In the genomic region with DNA sequence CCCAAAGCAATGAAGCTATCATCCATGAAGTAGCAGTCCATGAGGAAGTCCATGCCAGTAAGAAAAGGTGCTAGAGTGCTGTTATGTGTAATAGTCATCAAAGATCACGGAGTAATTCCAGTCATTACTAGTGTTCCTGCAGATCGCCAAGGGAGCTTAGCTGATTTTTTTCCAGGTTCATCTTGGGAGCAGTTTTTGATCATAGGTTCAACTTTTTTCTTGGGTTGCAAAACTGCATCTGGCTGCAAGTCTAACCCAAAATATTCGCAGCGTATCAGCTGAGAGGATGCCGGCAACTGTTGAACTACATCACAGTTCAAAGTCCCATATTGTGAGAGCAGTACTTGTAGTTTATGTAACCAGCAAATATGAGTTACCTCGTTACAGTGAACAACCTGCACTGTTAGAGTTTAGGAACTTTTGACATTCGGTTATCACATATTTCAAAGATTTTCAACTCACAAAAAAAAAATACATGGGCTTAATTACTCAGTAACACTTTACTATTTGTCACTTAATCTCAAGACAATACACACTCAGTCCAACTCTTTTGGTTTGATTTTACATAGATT, we compare ENCODE assay signal across 17 cellular contexts. TPM values are rescaled to one million over a fixed set of nuclear protein-coding genes. Genes with fewer than 3 reads are reported as not detected.
DNase-seq lines count a peak whose midpoint lies in the region; ATAC-seq, FAIRE-seq and TF ChIP-seq lines count a peak whose summit lies in the region.
"Had no signal": no experiment of that assay in that cellular context is flagged by ENCODE, and none has a peak within 500 bp of the region (broad histone marks: within the 10 kb centered on the region; RNA-seq: fewer than 3 reads in every experiment).

No MANE protein-coding gene starts in this region.

- peak; percentile 23 to 48 for TF ChIP-seq RAD21 in liver (IDR thresholded peaks at IDR 0.05)

- H4K20me1 ChIP-seq in astrocyte (ENCODE audit: insufficient read depth, low read length) = peaks cover 51% of the 10 kb centered on the region

- H3K9me3 ChIP-seq in astrocyte (ENCODE audit: insufficient read depth, low read depth, low read length) (no peaks in the 10 kb centered on the region), liver (ENCODE audit: control insufficient read depth in 4 of 4, low read length in 3 of 4) (no peaks in the 10 kb centered on the region), SJCRH30 (replicated peaks) (no peaks in the 10 kb centered on the region)

- peaks cover 27% of the 10 kb centered on the region for H3K36me3 ChIP-seq in astrocyte (ENCODE audit: insufficient read depth, low read length)
- H3K36me3 ChIP-seq in liver (ENCODE audit: control insufficient read depth in 4 of 4, insufficient read depth in 3 of 4, low read depth in 1 of 4, low read length in 3 of 4) = peaks cover 0 to 14% (median 10%) of the 10 kb centered on the region in 4 donors
- H3K36me3 ChIP-seq in SJCRH30 = peaks cover 47% of the 10 kb centered on the region

- FAIRE-seq in astrocyte (lab: Jason Lieb, UNC) = no peak

- peak overlapping the region; percentile 13 for H3K27ac Mint-ChIP-seq in stimulated activated naive CD8-positive, alpha-beta T cell treated with anti-CD3 and anti-CD28 coated beads, Interleukin-15, Interleukin-2, amounts not matched to agents 100 ng/mL and 50 ng/mL, for 24 hours
- no peak overlapping the region for H3K27ac Mint-ChIP-seq in stimulated activated naive CD8-positive, alpha-beta T cell treated with anti-CD3 and anti-CD28 coated beads, Interleukin-15, amount 100 ng/mL, for 72 hours
- peak overlapping the region; percentile 34 for H3K27ac Mint-ChIP-seq in astrocyte (ENCODE audit: unreplicated experiment)
- no peak overlapping the region for H3K27ac Mint-ChIP-seq in natural killer cell treated with Interleukin-12 subunit alpha and Interleukin-12 subunit beta and Interleukin-15 and Interleukin-18, amount 100 ng/mL, for 72 hours
- H3K27ac Mint-ChIP-seq: CD14-positive monocyte had no signal

- no peak overlapping the region for H2AFZ ChIP-seq in astrocyte (ENCODE audit: low read depth, low read length)

- H3K9ac ChIP-seq in astrocyte (ENCODE audit: low read length) (no peak overlapping the region), liver (ENCODE audit: low read depth in 1 of 2, low read length in 2 of 2) (no peak overlapping the region)

- H3K4me1 ChIP-seq in astrocyte (ENCODE audit: insufficient read depth, low read length) = no peaks in the 10 kb centered on the region
- peaks cover 8 to 53% (median 31%) of the 10 kb centered on the region in 4 donors for H3K4me1 ChIP-seq in liver (ENCODE audit: control insufficient read depth in 4 of 4, insufficient read depth in 4 of 4, low read length in 3 of 4)
- H3K4me1 ChIP-seq in SJCRH30 = peaks cover 3% of the 10 kb centered on the region; the same call in 1 of the 2 replicates

- 34% methylated on average over 7 of the region's 7 CpGs for WGBS in liver

- H3K4me3 ChIP-seq in astrocyte (ENCODE audit: insufficient read depth, low read depth, low read length) = no peak overlapping the region
- no peak overlapping the region for H3K4me3 ChIP-seq in liver (ENCODE audit: low read depth in 1 of 3, low read length in 3 of 3)
- no peak overlapping the region for H3K4me3 ChIP-seq in SJCRH30

- peaks cover 36% of the 10 kb centered on the region for H3K36me3 Mint-ChIP-seq in stimulated activated naive CD8-positive, alpha-beta T cell treated with anti-CD3 and anti-CD28 coated beads, Interleukin-15, Interleukin-2, amounts not matched to agents 100 ng/mL and 50 ng/mL, for 24 hours (ENCODE audit: low read depth)
- H3K36me3 Mint-ChIP-seq in astrocyte (ENCODE audit: low read depth, unreplicated experiment) = no peaks in the 10 kb centered on the region
- H3K36me3 Mint-ChIP-seq in natural killer cell treated with Interleukin-12 subunit alpha and Interleukin-12 subunit beta and Interleukin-15 and Interleukin-18, amount 100 ng/mL, for 72 hours = peaks cover 7% of the 10 kb centered on the region

- no peak for ATAC-seq in stimulated activated naive CD8-positive, alpha-beta T cell treated with anti-CD3 and anti-CD28 coated beads, Interleukin-15, amount 100 ng/mL, for 72 hours
- no peak for ATAC-seq in natural killer cell treated with Interleukin-12 subunit alpha and Interleukin-12 subunit beta and Interleukin-15 and Interleukin-18, amount 100 ng/mL, for 72 hours

- H3K9me3 Mint-ChIP-seq in stimulated activated naive CD8-positive, alpha-beta T cell treated with anti-CD3 and anti-CD28 coated beads, Interleukin-15, Interleukin-2, amounts not matched to agents 100 ng/mL and 50 ng/mL, for 24 hours = no peaks in the 10 kb centered on the region
- no peaks in the 10 kb centered on the region for H3K9me3 Mint-ChIP-seq in stimulated activated naive CD8-positive, alpha-beta T cell treated with anti-CD3 and anti-CD28 coated beads, Interleukin-15, amount 100 ng/mL, for 72 hours
- no peaks in the 10 kb centered on the region for H3K9me3 Mint-ChIP-seq in astrocyte (ENCODE audit: unreplicated experiment)
- no peaks in the 10 kb centered on the region for H3K9me3 Mint-ChIP-seq in natural killer cell treated with Interleukin-12 subunit alpha and Interleukin-12 subunit beta and Interleukin-15 and Interleukin-18, amount 100 ng/mL, for 72 hours
- H3K9me3 Mint-ChIP-seq: CD14-positive monocyte had no signal

- no peaks in the 10 kb centered on the region for H3K27me3 Mint-ChIP-seq in stimulated activated naive CD8-positive, alpha-beta T cell treated with anti-CD3 and anti-CD28 coated beads, Interleukin-15, Interleukin-2, amounts not matched to agents 100 ng/mL and 50 ng/mL, for 24 hours
- H3K27me3 Mint-ChIP-seq in stimulated activated naive CD8-positive, alpha-beta T cell treated with anti-CD3 and anti-CD28 coated beads, Interleukin-15, amount 100 ng/mL, for 72 hours = no peaks in the 10 kb centered on the region
- H3K27me3 Mint-ChIP-seq in astrocyte (ENCODE audit: low read depth, unreplicated experiment) = no peaks in the 10 kb centered on the region
- H3K27me3 Mint-ChIP-seq in natural killer cell treated with Interleukin-12 subunit alpha and Interleukin-12 subunit beta and Interleukin-15 and Interleukin-18, amount 100 ng/mL, for 72 hours = no peaks in the 10 kb centered on the region

- TF ChIP-seq CTCF in astrocyte (IDR thresholded peaks at IDR 0.05; ENCODE audit: insufficient read depth, low read depth, low read length) = no peak
- TF ChIP-seq CTCF in liver (IDR thresholded peaks at IDR 0.05; ENCODE audit: low read depth, low read length, missing input control) = no peak

- H3K4me1 Mint-ChIP-seq in stimulated activated naive CD8-positive, alpha-beta T cell treated with anti-CD3 and anti-CD28 coated beads, Interleukin-15, Interleukin-2, amounts not matched to agents 100 ng/mL and 50 ng/mL, for 24 hours (ENCODE audit: low read depth) = peaks cover 21% of the 10 kb centered on the region
- no peaks in the 10 kb centered on the region for H3K4me1 Mint-ChIP-seq in stimulated activated naive CD8-positive, alpha-beta T cell treated with anti-CD3 and anti-CD28 coated beads, Interleukin-15, amount 100 ng/mL, for 72 hours
- peaks cover 19% of the 10 kb centered on the region for H3K4me1 Mint-ChIP-seq in astrocyte (ENCODE audit: low read depth, unreplicated experiment)
- peaks cover 0 to 6% of the 10 kb centered on the region in 2 donors for H3K4me1 Mint-ChIP-seq in natural killer cell treated with Interleukin-12 subunit alpha and Interleukin-12 subunit beta and Interleukin-15 and Interleukin-18, amount 100 ng/mL, for 72 hours (ENCODE audit: low read depth in 2 of 2)
- H3K4me1 Mint-ChIP-seq: CD14-positive monocyte had no signal

- no peak overlapping the region for H3K4me3 Mint-ChIP-seq in stimulated activated naive CD8-positive, alpha-beta T cell treated with anti-CD3 and anti-CD28 coated beads, Interleukin-15, Interleukin-2, amounts not matched to agents 100 ng/mL and 50 ng/mL, for 24 hours
- no peak overlapping the region for H3K4me3 Mint-ChIP-seq in stimulated activated naive CD8-positive, alpha-beta T cell treated with anti-CD3 and anti-CD28 coated beads, Interleukin-15, amount 100 ng/mL, for 72 hours
- no peak overlapping the region for H3K4me3 Mint-ChIP-seq in astrocyte (ENCODE audit: unreplicated experiment)
- H3K4me3 Mint-ChIP-seq in natural killer cell treated with Interleukin-12 subunit alpha and Interleukin-12 subunit beta and Interleukin-15 and Interleukin-18, amount 100 ng/mL, for 72 hours = no peak overlapping the region
- H3K4me3 Mint-ChIP-seq: CD14-positive monocyte had no signal

- no peak for DNase-seq in stimulated activated naive CD8-positive, alpha-beta T cell treated with anti-CD3 and anti-CD28 coated beads, Interleukin-15, amount 100 ng/mL, for 72 hours
- DNase-seq in astrocyte (ENCODE audit: low read depth) (no peak), SJCRH30 (no peak), NCI-H2196 treated with DMSO at 0.1 percent for 48 hours (lab: John Stamatoyannopoulos, UW; ENCODE audit: unreplicated experiment) (no peak)
- DNase-seq in natural killer cell treated with Interleukin-12 subunit alpha and Interleukin-12 subunit beta and Interleukin-15 and Interleukin-18, amount 100 ng/mL, for 72 hours (ENCODE audit: low spot score) = no peak
- DNase-seq: ACHN; AML-193; COR-L47; DMS153; EL; NCI-H187; NCI-H69; NK-92 treated with Interleukin-12 subunit alpha and Interleukin-12 subunit beta, amount 100 ng/mL, for 24 hours; SIG-M5 had no signal

- no peak overlapping the region for H3K4me2 ChIP-seq in astrocyte (ENCODE audit: low read length)

- no peaks in the 10 kb centered on the region for H3K27me3 ChIP-seq in astrocyte (ENCODE audit: insufficient read depth, low read length)
- no peaks in the 10 kb centered on the region for H3K27me3 ChIP-seq in liver (ENCODE audit: control insufficient read depth in 4 of 4, insufficient read depth in 4 of 4, low read length in 3 of 4)
- H3K27me3 ChIP-seq in SJCRH30 = no peaks in the 10 kb centered on the region

- H3K79me2 ChIP-seq in astrocyte (ENCODE audit: insufficient read depth, low read length) = no peaks in the 10 kb centered on the region

- H3K27ac ChIP-seq in astrocyte (ENCODE audit: low read depth, low read length) = no peak overlapping the region
- H3K27ac ChIP-seq in liver (ENCODE audit: low read depth in 1 of 2, low read length in 2 of 2) = peak overlapping the region; percentile 22 to 64
- no peak overlapping the region for H3K27ac ChIP-seq in SJCRH30

TF ChIP-seq in liver, 16 proteins besides CTCF, POLR2A, EP300 and RAD21 (continues in another document):
- TF ChIP-seq HNF4G (IDR thresholded peaks at IDR 0.05) (peak; percentile 77), SP1 (IDR thresholded peaks at IDR 0.05) (peak; percentile 77)

RNA-seq across cellular contexts. Expression of gene RSL1D1, which starts 18.4 kb away (rescaled TPM):
- total RNA-seq in astrocyte (192 and 209 TPM in 2 replicates), liver (10 to 100 TPM; 35.2 to 59.7 TPM)
- 10 to 100 TPM; 37.7 to 48.9 TPM for polyA plus RNA-seq in liver
- total RNA-seq in SJCRH30 (2014; rRNA removed; shearing (Covaris generic)) = 297 and 349 TPM in 2 replicates
- 100 to 1,000 TPM; 175 to 205 TPM for total RNA-seq in natural killer cell treated with Interleukin-12 subunit alpha and Interleukin-12 subunit beta and Interleukin-15 and Interleukin-18, amount 100 ng/mL, for 72 hours

RNA-seq across cellular contexts. Expression of gene GSPT1, which starts 46.0 kb away (rescaled TPM):
- 165 and 173 TPM in 2 replicates for total RNA-seq in astrocyte
- 10 to 100 TPM; 48.5 to 67.6 TPM for total RNA-seq in liver
- polyA plus RNA-seq in liver = 10 to 100 TPM; 24.2 to 35.2 TPM
- 106 and 111 TPM in 2 replicates for total RNA-seq in SJCRH30 (2014; rRNA removed; shearing (Covaris generic))
- total RNA-seq in natural killer cell treated with Interleukin-12 subunit alpha and Interleukin-12 subunit beta and Interleukin-15 and Interleukin-18, amount 100 ng/mL, for 72 hours = 100 to 1,000 TPM; 127 to 175 TPM

Comparison
In these comparisons a context has a peak if more than half of its experiments do, and no peak if none do; other contexts are left out.
1. H3K27ac Mint-ChIP-seq: peak in stimulated activated naive CD8-positive, alpha-beta T cell treated with anti-CD3 and anti-CD28 coated beads, Interleukin-15, Interleukin-2, amounts not matched to agents 100 ng/mL and 50 ng/mL, for 24 hours (single experiment) and astrocyte (single experiment); none in stimulated activated naive CD8-positive, alpha-beta T cell treated with anti-CD3 and anti-CD28 coated beads, Interleukin-15, amount 100 ng/mL, for 72 hours (0 of 2) and natural killer cell treated with Interleukin-12 subunit alpha and Interleukin-12 subunit beta and Interleukin-15 and Interleukin-18, amount 100 ng/mL, for 72 hours (0 of 2).
2. H3K27ac ChIP-seq: peak in liver (2 of 2); none in astrocyte (single experiment) and SJCRH30 (single experiment).